Comparison of ENCODE assay signal across 8 cellular contexts in the genomic region with DNA sequence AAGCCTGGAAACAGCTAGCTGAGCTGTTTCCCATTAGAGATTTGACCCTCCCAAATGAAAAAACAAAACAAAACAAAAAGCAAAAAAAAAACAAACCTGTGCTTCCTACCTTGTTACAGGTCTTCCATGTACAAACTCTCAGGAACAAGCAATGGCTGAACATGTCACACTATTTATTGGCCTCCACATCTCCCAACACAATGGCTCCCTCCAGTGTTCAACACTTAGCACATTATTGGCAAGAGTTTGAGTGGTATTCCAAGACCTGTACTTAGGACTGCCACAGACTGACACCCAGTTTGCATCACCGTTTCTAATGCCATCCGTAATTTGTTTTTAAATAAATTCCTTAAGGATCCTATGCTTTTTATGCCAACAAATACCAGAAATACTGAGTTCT.
DNase-seq lines count a peak whose midpoint lies in the region; ATAC-seq and TF ChIP-seq lines count a peak whose summit lies in the region.

No MANE protein-coding gene starts in this region.

- no peak for TF ChIP-seq CTCF in brain microvascular endothelial cell (IDR thresholded peaks at IDR 0.05; ENCODE audit: low read depth, low read length, missing control alignments)
- TF ChIP-seq CTCF in esophagus muscularis mucosa (IDR thresholded peaks at IDR 0.05), result no peak
- no peak for TF ChIP-seq CTCF in natural killer cell (IDR thresholded peaks at IDR 0.05)

- H3K27ac ChIP-seq in brain microvascular endothelial cell (no peak overlapping the region), esophagus muscularis mucosa (replicated peaks in 1 of 4) (no peak overlapping the region)

- TF ChIP-seq POLR2A in esophagus muscularis mucosa (IDR thresholded peaks at IDR 0.05; ENCODE audit: low read depth), result no peak

- in situ Hi-C loops in brain microvascular endothelial cell (cut with HindIII; ENCODE audit: low pct_ligation_motif_present, low sequenced_read_pairs), result no loop called here

- intact Hi-C loops in esophagus muscularis mucosa (cut with DNase I), result no loop called here
- intact Hi-C loops in natural killer cell (cut with micrococcal nuclease), result no loop called here

- H3K4me1 ChIP-seq in esophagus muscularis mucosa, result no peaks in the 10 kb centered on the region

- 47% methylated on average over 2 of the region's 2 CpGs for WGBS in esophagus muscularis mucosa

- H3K4me3 Mint-ChIP-seq in natural killer cell, result no peak overlapping the region

- peak; percentile 59 for ATAC-seq in GM21526 (IDR thresholded peaks at IDR 0.05; ENCODE audit: low FRiP score, unreplicated experiment)
- ATAC-seq in natural killer cell, result no peak

- no peaks in the 10 kb centered on the region for H3K27me3 Mint-ChIP-seq in natural killer cell (ENCODE audit: low read depth in 2 of 2)

- DNase-seq in COLO829 (ENCODE audit: low spot score) (peak; percentile 11), NCI-H1092 treated with DMSO at 0.1 percent for 48 hours (lab: John Stamatoyannopoulos, UW) (peak; percentile 35), SW480 (ENCODE audit: low spot score) (peak; percentile 58), islet precursor cell (peak; percentile 64), brain microvascular endothelial cell (no peak), esophagus muscularis mucosa (ENCODE audit: extremely low spot score) (no peak), natural killer cell (no peak)

- TF ChIP-seq EP300 in esophagus muscularis mucosa (IDR thresholded peaks at IDR 0.05), result no peak

- H3K27me3 ChIP-seq in brain microvascular endothelial cell (replicated peaks) (no peaks in the 10 kb centered on the region), esophagus muscularis mucosa (no peaks in the 10 kb centered on the region)

- H3K4me3 ChIP-seq in brain microvascular endothelial cell (ENCODE audit: low read depth, low read length) (no peak overlapping the region), esophagus muscularis mucosa (no peak overlapping the region)

- H3K36me3 Mint-ChIP-seq in natural killer cell, result no peaks in the 10 kb centered on the region

- H3K36me3 ChIP-seq in brain microvascular endothelial cell (replicated peaks) (no peaks in the 10 kb centered on the region), esophagus muscularis mucosa (no peaks in the 10 kb centered on the region)

- H3K27ac Mint-ChIP-seq in natural killer cell, result no peak overlapping the region

- no peaks in the 10 kb centered on the region for H3K4me1 Mint-ChIP-seq in natural killer cell

- no peaks in the 10 kb centered on the region for H3K9me3 ChIP-seq in esophagus muscularis mucosa

- H3K9me3 Mint-ChIP-seq in natural killer cell, result peaks cover 2 to 3% of the 10 kb centered on the region in 2 donors

Comparison
In these comparisons a context has a peak if more than half of its experiments do, and no peak if none do; other contexts are left out.
1. DNase-seq: peak in COLO829 (single experiment), NCI-H1092 treated with DMSO at 0.1 percent for 48 hours (single experiment), SW480 (single experiment) and islet precursor cell (single experiment); none in brain microvascular endothelial cell (single experiment), esophagus muscularis mucosa (single experiment) and natural killer cell (single experiment).